ENCODE assay signal across 1 cellular context in genomic region chr1:23695667-23696066, GRCh38.
TF ChIP-seq lines count a peak whose summit lies in the region.

No MANE protein-coding gene starts in this region.

TF ChIP-seq in K562, 482 proteins besides CTCF, POLR2A, EP300 and RAD21:
- no peak for TF ChIP-seq TRIM24 (IDR thresholded peaks at IDR 0.05)
- TF ChIP-seq CGGBP1 (CRISPR knock-in tag; IDR thresholded peaks at IDR 0.05): no peak
- TF ChIP-seq POLR2AphosphoS5 (IDR thresholded peaks at IDR 0.05; ENCODE audit: control insufficient read depth, insufficient read depth, low read depth, low read length): peak; percentile 57; the same call in 1 of the 2 replicates
- no peak for TF ChIP-seq EWSR1 (IDR thresholded peaks at IDR 0.05; ENCODE audit: borderline replicate concordance, low read depth, partially characterized antibody)
- TF ChIP-seq KLF6 (CRISPR knock-in tag; IDR thresholded peaks at IDR 0.05; ENCODE audit: borderline replicate concordance): no peak
- no peak for TF ChIP-seq GTF3C2 (IDR thresholded peaks at IDR 0.05; ENCODE audit: borderline replicate concordance, extremely low read depth, insufficient read length)
- no peak for TF ChIP-seq ZNF695 (CRISPR knock-in tag; IDR thresholded peaks at IDR 0.05)
- TF ChIP-seq ID3 (CRISPR knock-in tag; IDR thresholded peaks at IDR 0.05): no peak
- TF ChIP-seq ID3 (tag; IDR thresholded peaks at IDR 0.05): no peak
- 0 out of 2 replicates have a peak, but pooled peaks have one; percentile 46 for TF ChIP-seq RBFOX2 (IDR thresholded peaks at IDR 0.05; ENCODE audit: low read depth, low read length)
- TF ChIP-seq MED1 (CRISPR knock-in tag; IDR thresholded peaks at IDR 0.05; ENCODE audit: borderline replicate concordance): no peak
- no peak for TF ChIP-seq TOE1 (IDR thresholded peaks at IDR 0.05; ENCODE audit: borderline replicate concordance)
- TF ChIP-seq TOE1 (CRISPR knock-in tag; IDR thresholded peaks at IDR 0.05; ENCODE audit: borderline replicate concordance, low read depth): no peak
- TF ChIP-seq RREB1 (CRISPR knock-in tag; IDR thresholded peaks at IDR 0.05): no peak
- no peak for TF ChIP-seq SMARCE1 (IDR thresholded peaks at IDR 0.05)
